ENCODE assay signal across 13 cellular contexts in genomic region chr4:186486172-186486571, GRCh38.
DNase-seq lines count a peak whose midpoint lies in the region; ATAC-seq and TF ChIP-seq lines count a peak whose summit lies in the region.
"Had no signal": no experiment of that assay in that cellular context is flagged by ENCODE, and none has a peak within 500 bp of the region (broad histone marks: within the 10 kb centered on the region; RNA-seq: fewer than 3 reads in every experiment).

No MANE protein-coding gene starts in this region.

- H3K27me3 ChIP-seq in ascending aorta (no peaks in the 10 kb centered on the region), iPS-15b (ENCODE audit: control insufficient read depth, insufficient read depth, low read length) (peaks cover 17% of the 10 kb centered on the region)

- H3K4me3 ChIP-seq in ascending aorta (peak overlapping the region; percentile 27 to 65), iPS-15b (ENCODE audit: low read depth, low read length) (peak overlapping the region; percentile 81), retinal pigment epithelial cell (ENCODE audit: low read length) (peak overlapping the region; percentile 1)

- TF ChIP-seq CTCF in ascending aorta (IDR thresholded peaks at IDR 0.05) (no peak), retinal pigment epithelial cell (conservative IDR thresholded peaks at IDR 0.05; ENCODE audit: low read depth, low read length) (no peak)

- peak; percentile 62 for DNase-seq in G401 (ENCODE audit: low spot score)
- DNase-seq in ascending aorta (ENCODE audit: low spot score in 2 of 2) = no peak
- no peak for DNase-seq in retinal pigment epithelial cell (ENCODE audit: low read depth)
- DNase-seq in stimulated activated CD4-positive, alpha-beta T cell treated with anti-CD3 and anti-CD28 coated beads, Interleukin-4, amount 100 ng/mL, for 1 hour = no peak
- no peak for DNase-seq in DMS53 treated with DMSO at 0.1 percent for 48 hours (lab: John Stamatoyannopoulos, UW; ENCODE audit: unreplicated experiment)
- DNase-seq in SIG-M5 treated with dmso at 0.1 percent for 504 hours (lab: John Stamatoyannopoulos, UW; ENCODE audit: unreplicated experiment) = no peak
- DNase-seq: activated T-cell treated with anti-CD3 and anti-CD28 coated beads, Interleukin-2, amount 50 U/mL, for 1 hour; Caco-2; NCI-H2171 treated with DMSO at 0.1 percent for 48 hours; stimulated activated naive CD4-positive, alpha-beta T cell had no signal

- H3K4me1 ChIP-seq in ascending aorta (no peaks in the 10 kb centered on the region), iPS-15b (ENCODE audit: control insufficient read depth, insufficient read depth, low read length) (peaks cover 6% of the 10 kb centered on the region)
- H3K4me1 ChIP-seq: Caco-2 had no signal

- no peak overlapping the region for H3K9ac ChIP-seq in iPS-15b (ENCODE audit: low read depth, low read length)

- no peak overlapping the region for H3K27ac ChIP-seq in ascending aorta
- H3K27ac ChIP-seq: gastroesophageal sphincter had no signal

- H3K9me3 ChIP-seq in ascending aorta (no peaks in the 10 kb centered on the region), iPS-15b (ENCODE audit: control insufficient read depth, insufficient read depth, low read length) (no peaks in the 10 kb centered on the region)
- H3K9me3 ChIP-seq: Caco-2, gastroesophageal sphincter had no signal

- intact Hi-C loops in ascending aorta (cut with DNase I) = no loop called here

- no peak for ATAC-seq in HG03460 (IDR thresholded peaks at IDR 0.05; ENCODE audit: unreplicated experiment)
- ATAC-seq: gastroesophageal sphincter had no signal

- in situ Hi-C loops in G401 (cut with HindIII; ENCODE audit: low sequenced_read_pairs) = no loop called here

- H3K36me3 ChIP-seq in ascending aorta (no peaks in the 10 kb centered on the region), iPS-15b (ENCODE audit: control insufficient read depth, insufficient read depth, low read length) (no peaks in the 10 kb centered on the region)
- H3K36me3 ChIP-seq: gastroesophageal sphincter had no signal

Comparison
In these comparisons a context has a peak if more than half of its experiments do, and no peak if none do; other contexts are left out.
1. H3K4me3 ChIP-seq: peak in every context shown above with its lines; median percentile 81 in iPS-15b; 46 in ascending aorta; 1 in retinal pigment epithelial cell.